Comparison of ENCODE assay signal across 33 cellular contexts in genomic region chr11:101195294-101195693, GRCh38.
"Had no signal": no experiment of that assay in that cellular context is flagged by ENCODE, and none has a peak within 500 bp of the region (broad histone marks: within the 10 kb centered on the region; RNA-seq: fewer than 3 reads in every experiment).

No MANE protein-coding gene starts in this region.

- FAIRE-seq: bronchial epithelial cell, TTC549 had no signal

- H3K36me3 ChIP-seq: ascending aorta, cardiac muscle cell, WERI-Rb-1 had no signal

- H3K4me1 ChIP-seq: ascending aorta had no signal

- H3K9me3 ChIP-seq: ascending aorta had no signal

- H3K4me3 ChIP-seq: ascending aorta, cardiac muscle cell had no signal

- ATAC-seq: activated CD4-positive, alpha-beta T cell treated with anti-CD3 and anti-CD28 coated beads for 36 hours; activated CD4-positive, CD25-positive, alpha-beta regulatory T cell treated with anti-CD3 and anti-CD28 coated beads, Interleukin-2, amount 50 U/mL, for 24 hours; activated CD8-positive, alpha-beta memory T cell treated with anti-CD3 and anti-CD28 coated beads, Interleukin-2, amount 10 ng/mL, durations not matched to agents 7 days and 5 days; activated CD8-positive, alpha-beta T cell treated with anti-CD3 and anti-CD28 coated beads, Interleukin-2, amount 10 ng/mL, durations not matched to agents 7 days and 5 days; activated naive CD8-positive, alpha-beta T cell treated with anti-CD3 and anti-CD28 coated beads, Interleukin-2, amount 50 U/mL, for 24 hours; WTC11 had no signal

- DNase-seq: activated CD4-positive, alpha-beta memory T cell treated with anti-CD3 and anti-CD28 coated beads, Interleukin-2, amount 10 ng/mL, durations not matched to agents 7 days and 5 days; activated CD4-positive, alpha-beta T cell treated with anti-CD3 and anti-CD28 coated beads for 1 hour; activated CD4-positive, alpha-beta T cell treated with anti-CD3 and anti-CD28 coated beads for 36 hours; activated CD4-positive, alpha-beta T cell treated with anti-CD3 and anti-CD28 coated beads for 48 hours; activated CD4-positive, alpha-beta T cell treated with anti-CD3 and anti-CD28 coated beads, Interleukin-2, amount 10 ng/mL, durations not matched to agents 7 days and 5 days; activated CD4-positive, alpha-beta T cell treated with anti-CD3 and anti-CD28 coated beads, Interleukin-2, amount 50 U/mL, for 48 hours; activated CD4-positive, CD25-positive, alpha-beta regulatory T cell; activated CD8-positive, alpha-beta memory T cell treated with anti-CD3 and anti-CD28 coated beads for 24 hours; activated CD8-positive, alpha-beta memory T cell treated with anti-CD3 and anti-CD28 coated beads, Interleukin-2, amount 10 ng/mL, durations not matched to agents 7 days and 5 days; activated CD8-positive, alpha-beta memory T cell treated with anti-CD3 and anti-CD28 coated beads, Interleukin-2, amount 50 U/mL, for 48 hours; activated CD8-positive, alpha-beta T cell treated with anti-CD3 and anti-CD28 coated beads, Interleukin-2, amount 10 ng/mL, durations not matched to agents 7 days and 5 days; activated effector memory CD4-positive, alpha-beta T cell treated with Interleukin-2 at 50 U/mL for 16 hours; activated gamma-delta T cell; activated naive CD4-positive, alpha-beta T cell treated with anti-CD3 and anti-CD28 coated beads, Interleukin-2, amount 10 ng/mL, durations not matched to agents 7 days and 5 days; activated naive CD4-positive, alpha-beta T cell treated with Interleukin-2 at 50 U/mL for 16 hours; activated naive CD8-positive, alpha-beta T cell treated with anti-CD3 and anti-CD28 coated beads, Interleukin-2, amount 10 ng/mL, durations not matched to agents 7 days and 5 days; activated naive CD8-positive, alpha-beta T cell treated with anti-CD3 and anti-CD28 coated beads, Interleukin-2, amount 50 U/mL, for 24 hours; activated T-cell treated with anti-CD3 and anti-CD28 coated beads, Interleukin-2, amount 50 U/mL, for 24 hours; activated T-cell treated with anti-CD3 and anti-CD28 coated beads, Interleukin-2, amount 50 U/mL, for 48 hours; amygdala; anterior cingulate cortex; caudate nucleus; cerebellar nuclear complex; T-helper 1 cell; T-helper 2 cell; T-helper 9 cell; WERI-Rb-1 had no signal
